In genomic region chr9:13804532-13804931, GRCh38 we compare ENCODE assay signal across 23 cellular contexts.
A peak's percentile ranks its signal among the peaks of the same experiment; 100 is the strongest.
DNase-seq lines count a peak whose midpoint lies in the region; ATAC-seq, FAIRE-seq and TF ChIP-seq lines count a peak whose summit lies in the region.
"Had no signal": no experiment of that assay in that cellular context is flagged by ENCODE, and none has a peak within 500 bp of the region (broad histone marks: within the 10 kb centered on the region; RNA-seq: fewer than 3 reads in every experiment).

No MANE protein-coding gene starts in this region.

- DNase-seq in Daoy (ENCODE audit: low read depth): peak; percentile 93
- DNase-seq in M059J (ENCODE audit: low read depth): peak; percentile 24
- peak; percentile 12 for DNase-seq in bronchial epithelial cell (ENCODE audit: low read depth)
- peak; percentile 54 for DNase-seq in kidney epithelial cell (ENCODE audit: low read depth)
- no peak for DNase-seq in NCI-H1436 (lab: John Stamatoyannopoulos, UW)
- no peak for DNase-seq in coronary artery (ENCODE audit: low spot score)
- DNase-seq: activated naive CD4-positive, alpha-beta T cell treated with anti-CD3 and anti-CD28 coated beads for 36 hours; activated T-cell treated with anti-CD3 and anti-CD28 coated beads, Interleukin-2, amount 50 U/mL, for 48 hours; amygdala; effector memory CD4-positive, alpha-beta T cell; GOT3; NCI-H187 treated with DMSO at 0.1 percent for 48 hours; NCI-H2227 treated with DMSO at 0.1 percent for 48 hours; PC-9; stimulated activated naive B cell treated with anti-CD40 and anti-IgM and Interleukin-4, amounts not matched to agents 10 μg/mL and 1 μg/mL and 100 μg/mL, for 72 hours; T-helper 1 cell had no signal

- ATAC-seq in HG03469 (IDR thresholded peaks at IDR 0.05; ENCODE audit: unreplicated experiment) (no peak), HG03108 (IDR thresholded peaks at IDR 0.05; ENCODE audit: unreplicated experiment) (no peak)
- ATAC-seq: stimulated activated naive B cell treated with anti-CD40 and anti-IgM and Interleukin-4, amounts not matched to agents 10 μg/mL and 1 μg/mL and 100 μg/mL, for 72 hours had no signal

- no peak for TF ChIP-seq CTCF in bronchial epithelial cell (IDR thresholded peaks at IDR 0.05; ENCODE audit: insufficient read depth, low read length, severe bottlenecking)
- no peak for TF ChIP-seq CTCF in kidney epithelial cell (IDR thresholded peaks at IDR 0.05; ENCODE audit: insufficient read depth, low read length, poor library complexity, severe bottlenecking)
- TF ChIP-seq CTCF in coronary artery (IDR thresholded peaks at IDR 0.05): no peak

- no peak overlapping the region for H3K27ac ChIP-seq in coronary artery
- H3K27ac ChIP-seq: KMS-11, PC-9, prostate gland, vagina had no signal

- H3K4me3 ChIP-seq in bronchial epithelial cell (ENCODE audit: low read depth, low read length) (no peak overlapping the region), kidney epithelial cell (ENCODE audit: low read depth, low read length) (no peak overlapping the region), coronary artery (no peak overlapping the region)
- H3K4me3 ChIP-seq: PC-9, prostate gland, smooth muscle cell, vagina had no signal

- H3K36me3 ChIP-seq in bronchial epithelial cell (ENCODE audit: control insufficient read depth, insufficient read depth, low read length): no peaks in the 10 kb centered on the region
- no peaks in the 10 kb centered on the region for H3K36me3 ChIP-seq in kidney epithelial cell (ENCODE audit: control insufficient read depth, insufficient read depth, low read length)
- H3K36me3 ChIP-seq: prostate gland, vagina had no signal

- H3K27me3 ChIP-seq in bronchial epithelial cell (ENCODE audit: control insufficient read depth, insufficient read depth, low read length) (no peaks in the 10 kb centered on the region), kidney epithelial cell (ENCODE audit: control insufficient read depth, insufficient read depth, low read length) (no peaks in the 10 kb centered on the region)
- H3K27me3 ChIP-seq: vagina had no signal

- FAIRE-seq in bronchial epithelial cell (lab: Jason Lieb, UNC): no peak
- FAIRE-seq: D721Med had no signal

Comparison
In these comparisons a context has a peak if more than half of its experiments do, and no peak if none do; other contexts are left out.
1. DNase-seq: peak in Daoy (single experiment), M059J (single experiment), bronchial epithelial cell (single experiment) and kidney epithelial cell (single experiment); none in NCI-H1436 (single experiment) and coronary artery (single experiment).